In genomic region chr7:148941598-148942280, GRCh38 we compare ENCODE assay signal across 8 cellular contexts. TPM values are rescaled to one million over a fixed set of nuclear protein-coding genes. Genes with fewer than 3 reads are reported as not detected.
DNase-seq lines count a peak whose midpoint lies in the region; ATAC-seq and TF ChIP-seq lines count a peak whose summit lies in the region.

No MANE protein-coding gene starts in this region.

- peak in 15 of 56 donors; percentile 8 to 39 (median 23) for TF ChIP-seq CTCF in dorsolateral prefrontal cortex (IDR thresholded peaks at IDR 0.05 in 54 of 56, conservative IDR thresholded peaks at IDR 0.05 in 2 of 56; ENCODE audit: low read depth in 1 of 56, partially characterized antibody in 56 of 56)

- H3K27ac ChIP-seq in dorsolateral prefrontal cortex: peak overlapping the region in 49 of 59 donors; percentile 12 to 94 (median 74)

- DNase-seq in NCI-H345 treated with DMSO at 0.1 percent for 48 hours (lab: John Stamatoyannopoulos, UW; ENCODE audit: unreplicated experiment): peak; percentile 77
- DNase-seq in activated CD4-positive, alpha-beta T cell treated with anti-CD3 and anti-CD28 coated beads for 24 hours (ENCODE audit: low read depth in 2 of 2): peak; percentile 44 to 58
- peak in 6 of 10 donors; percentile 25 to 52 (median 40) for DNase-seq in dorsolateral prefrontal cortex
- DNase-seq in lung microvascular endothelial cell (ENCODE audit: low read depth in 2 of 2): peak; percentile 72 to 76
- peak; percentile 26 to 38 (median 34) for DNase-seq in stimulated activated CD4-positive, alpha-beta T cell treated with anti-CD3 and anti-CD28 coated beads, TNF-alpha, amount 100 ng/mL, for 4 hours (ENCODE audit: low read depth in 3 of 3)

- no peaks in the 10 kb centered on the region for H3K27me3 ChIP-seq in dorsolateral prefrontal cortex

- intact Hi-C loops in dorsolateral prefrontal cortex (cut with DNase I): loop anchor here (2.0 kb wide), 1 partner anchor 57 kb away; the partner anchor contains the start of gene EZH2 (in 2 of the 2)

- ATAC-seq in GM18517 (IDR thresholded peaks at IDR 0.05; ENCODE audit: unreplicated experiment) (peak; percentile 26), HG03159 (IDR thresholded peaks at IDR 0.05; ENCODE audit: unreplicated experiment) (peak; percentile 54), GM18502 (IDR thresholded peaks at IDR 0.05; ENCODE audit: poor library complexity, unreplicated experiment) (no peak)

- H3K4me3 ChIP-seq in dorsolateral prefrontal cortex: peak overlapping the region; percentile 56 to 96 (median 81)

RNA-seq across cellular contexts. Expression of gene EZH2, which starts 57.6 kb away (rescaled TPM):
- total RNA-seq in dorsolateral prefrontal cortex (1 to 10 TPM in 119 of 120 experiments, under 1 TPM in 1; 0.97 to 6.7 (median 2.9) TPM), lung microvascular endothelial cell (4.8 and 8.3 TPM in 2 replicates)
